Comparison of ENCODE assay signal across 11 cellular contexts in the genomic region with DNA sequence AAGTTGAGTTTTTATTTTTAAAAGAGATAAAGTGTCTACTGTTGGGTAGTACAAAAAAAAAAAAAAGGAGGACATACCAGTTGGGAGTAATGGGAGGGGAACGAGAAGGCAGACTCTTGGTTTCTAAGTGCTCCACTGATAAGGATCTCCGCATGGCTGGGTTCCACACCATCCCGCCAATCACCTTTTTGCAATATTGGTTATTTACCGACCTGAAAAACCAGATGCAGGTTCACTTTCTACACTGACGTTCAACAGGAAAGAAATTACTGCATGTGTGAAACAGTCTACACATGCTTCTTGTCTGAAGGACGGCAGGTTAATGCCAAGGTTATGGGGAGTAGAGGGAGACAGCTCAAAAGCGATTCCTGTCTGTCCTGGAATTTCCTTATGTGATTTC.
DNase-seq lines count a peak whose midpoint lies in the region; ATAC-seq and TF ChIP-seq lines count a peak whose summit lies in the region.
"Had no signal": no experiment of that assay in that cellular context is flagged by ENCODE, and none has a peak within 500 bp of the region (broad histone marks: within the 10 kb centered on the region; RNA-seq: fewer than 3 reads in every experiment).

No MANE protein-coding gene starts in this region.

- CTCF ChIA-PET in activated CD8-positive, alpha-beta T cell treated with anti-CD3 and anti-CD28 coated beads for 36 hours (lab: Charles Lee), result interaction anchor here (1.2 to 4.8 kb wide), 3 partner anchors 11 to 18 kb away, joined by 3 to 18 read pairs (median 4); no protein-coding TSS in a partner anchor

- 41 to 42% methylated on average over 7 of the region's 7 CpGs for WGBS in body of pancreas, 2 donors

- TF ChIP-seq CTCF in activated CD8-positive, alpha-beta T cell treated with anti-CD3 and anti-CD28 coated beads for 36 hours (IDR thresholded peaks at IDR 0.05), result no peak
- no peak for TF ChIP-seq CTCF in body of pancreas (IDR thresholded peaks at IDR 0.05)

- DNase-seq in memory B cell (ENCODE audit: low spot score in 2 of 2), result no peak
- no peak for DNase-seq in erythroblast (lab: John Stamatoyannopoulos, UW)
- DNase-seq in NCI-H1694 (lab: John Stamatoyannopoulos, UW), result no peak
- DNase-seq in activated CD8-positive, alpha-beta T cell treated with anti-CD3 and anti-CD28 coated beads for 36 hours, result no peak
- DNase-seq in body of pancreas, result no peak
- DNase-seq: ovary, PC-3, uterus had no signal

- intact Hi-C loops in activated CD8-positive, alpha-beta T cell treated with anti-CD3 and anti-CD28 coated beads for 36 hours (cut with micrococcal nuclease), result no loop called here
- intact Hi-C loops in body of pancreas (cut with DNase I), result no loop called here

- no peak overlapping the region for H3K4me3 ChIP-seq in body of pancreas
- H3K4me3 ChIP-seq: ovary, uterus had no signal

- TF ChIP-seq POLR2A in erythroblast (IDR thresholded peaks at IDR 0.05; ENCODE audit: low read length) (no peak), body of pancreas (IDR thresholded peaks at IDR 0.05) (no peak)

- ATAC-seq in GM18508 (IDR thresholded peaks at IDR 0.05; ENCODE audit: insufficient read depth, unreplicated experiment) (peak; percentile 45), GM21367 (IDR thresholded peaks at IDR 0.05; ENCODE audit: unreplicated experiment) (peak; percentile 87), HG03095 (IDR thresholded peaks at IDR 0.05; ENCODE audit: unreplicated experiment) (peak; percentile 74), memory B cell (ENCODE audit: low read depth) (peak; percentile 85), body of pancreas (no peak)
- ATAC-seq in activated CD8-positive, alpha-beta T cell treated with anti-CD3 and anti-CD28 coated beads for 36 hours, result no peak
- ATAC-seq: PC-3 had no signal

- peaks cover 10% of the 10 kb centered on the region for H3K4me1 Mint-ChIP-seq in memory B cell
- H3K4me1 Mint-ChIP-seq in activated CD8-positive, alpha-beta T cell treated with anti-CD3 and anti-CD28 coated beads for 36 hours (ENCODE audit: low read depth), result peaks cover 6% of the 10 kb centered on the region

- H3K27me3 ChIP-seq in body of pancreas, result no peaks in the 10 kb centered on the region
- H3K27me3 ChIP-seq: ovary, uterus had no signal

- peak overlapping the region; percentile 60 for H3K27ac Mint-ChIP-seq in memory B cell
- H3K27ac Mint-ChIP-seq in activated CD8-positive, alpha-beta T cell treated with anti-CD3 and anti-CD28 coated beads for 36 hours, result no peak overlapping the region

- H3K27me3 Mint-ChIP-seq in memory B cell, result no peaks in the 10 kb centered on the region
- peaks cover 6% of the 10 kb centered on the region for H3K27me3 Mint-ChIP-seq in activated CD8-positive, alpha-beta T cell treated with anti-CD3 and anti-CD28 coated beads for 36 hours

- peak overlapping the region in 1 of 4 donors; percentile 10 for H3K27ac ChIP-seq in body of pancreas
- H3K27ac ChIP-seq: ovary, uterus had no signal

- H3K36me3 ChIP-seq in body of pancreas (replicated peaks in 1 of 2; ENCODE audit: insufficient read depth in 1 of 2, low read depth in 2 of 2), result peaks cover 0 to 16% of the 10 kb centered on the region in 2 donors
- H3K36me3 ChIP-seq: ovary, uterus had no signal

- H3K9me3 ChIP-seq in body of pancreas, result no peaks in the 10 kb centered on the region
- H3K9me3 ChIP-seq: ovary, uterus had no signal

- no peaks in the 10 kb centered on the region for H3K9me3 Mint-ChIP-seq in memory B cell
- no peaks in the 10 kb centered on the region for H3K9me3 Mint-ChIP-seq in activated CD8-positive, alpha-beta T cell treated with anti-CD3 and anti-CD28 coated beads for 36 hours

- H3K4me1 ChIP-seq in body of pancreas, result no peaks in the 10 kb centered on the region
- H3K4me1 ChIP-seq: uterus had no signal

- POLR2A ChIA-PET in activated CD8-positive, alpha-beta T cell treated with anti-CD3 and anti-CD28 coated beads for 36 hours (lab: Charles Lee), result no interaction called here

- no peak overlapping the region for H3K4me3 Mint-ChIP-seq in memory B cell
- H3K4me3 Mint-ChIP-seq in activated CD8-positive, alpha-beta T cell treated with anti-CD3 and anti-CD28 coated beads for 36 hours, result no peak overlapping the region

- no peaks in the 10 kb centered on the region for H3K36me3 Mint-ChIP-seq in memory B cell
- no peaks in the 10 kb centered on the region for H3K36me3 Mint-ChIP-seq in activated CD8-positive, alpha-beta T cell treated with anti-CD3 and anti-CD28 coated beads for 36 hours (ENCODE audit: low read depth)

Comparison
In these comparisons a context has a peak if more than half of its experiments do, and no peak if none do; other contexts are left out.
1. ATAC-seq: peak in GM18508 (single experiment), GM21367 (single experiment), HG03095 (single experiment) and memory B cell (single experiment); none in activated CD8-positive, alpha-beta T cell treated with anti-CD3 and anti-CD28 coated beads for 36 hours (single experiment) and body of pancreas (single experiment).